Comparison of ENCODE assay signal across 1 cellular context in the genomic region with DNA sequence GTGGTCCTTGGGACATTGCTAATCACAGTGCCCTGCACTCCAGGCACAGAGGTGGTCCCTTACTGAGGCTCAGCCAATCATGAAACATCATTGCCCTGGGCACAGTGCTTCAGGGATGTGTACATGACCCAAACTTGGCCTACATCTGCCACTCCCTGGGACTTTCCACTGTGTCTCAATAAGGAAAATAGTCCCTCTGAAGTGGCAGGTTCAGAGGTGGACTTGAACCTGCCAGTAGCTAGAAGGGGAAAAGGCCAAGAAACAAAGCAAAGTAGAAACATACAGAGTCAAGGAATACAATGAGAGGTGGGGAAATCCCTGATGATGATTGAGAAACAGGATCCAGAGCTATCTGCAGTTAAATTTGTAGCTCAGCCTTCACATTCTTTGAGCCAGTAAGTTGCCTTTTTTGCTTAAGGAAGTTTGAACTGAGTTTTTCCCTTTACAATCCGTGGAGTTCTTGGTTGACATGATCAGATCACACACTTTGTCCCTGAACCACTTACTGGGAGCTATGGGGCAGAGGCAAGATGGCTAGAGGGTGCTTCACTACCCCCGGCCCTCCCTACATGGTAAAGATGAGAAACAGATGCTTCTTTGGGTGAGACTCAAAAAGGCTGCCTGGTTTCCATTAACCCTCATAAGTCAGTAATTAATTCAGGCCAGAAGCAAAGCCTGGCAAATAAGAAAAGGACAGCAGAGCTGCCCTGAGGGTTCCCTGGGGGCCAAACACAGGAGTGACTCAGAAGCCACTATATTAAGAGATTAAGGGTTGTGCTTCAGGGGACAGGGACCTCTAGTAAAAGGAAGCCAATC.
TF ChIP-seq lines count a peak whose summit lies in the region.

No MANE protein-coding gene starts in this region.

TF ChIP-seq in HepG2, 621 proteins besides CTCF, POLR2A, EP300 and RAD21:
- TF ChIP-seq STAG1 (CRISPR knock-in tag; IDR thresholded peaks at IDR 0.05) (no peak), ARNT2 (CRISPR knock-in tag; IDR thresholded peaks at IDR 0.05; ENCODE audit: low read depth) (no peak), MBNL3 (CRISPR knock-in tag; conservative IDR thresholded peaks at IDR 0.05) (no peak), PHF5A (CRISPR knock-in tag; IDR thresholded peaks at IDR 0.05; ENCODE audit: low read depth, unreplicated experiment) (no peak)
- TF ChIP-seq, protein P1, sequence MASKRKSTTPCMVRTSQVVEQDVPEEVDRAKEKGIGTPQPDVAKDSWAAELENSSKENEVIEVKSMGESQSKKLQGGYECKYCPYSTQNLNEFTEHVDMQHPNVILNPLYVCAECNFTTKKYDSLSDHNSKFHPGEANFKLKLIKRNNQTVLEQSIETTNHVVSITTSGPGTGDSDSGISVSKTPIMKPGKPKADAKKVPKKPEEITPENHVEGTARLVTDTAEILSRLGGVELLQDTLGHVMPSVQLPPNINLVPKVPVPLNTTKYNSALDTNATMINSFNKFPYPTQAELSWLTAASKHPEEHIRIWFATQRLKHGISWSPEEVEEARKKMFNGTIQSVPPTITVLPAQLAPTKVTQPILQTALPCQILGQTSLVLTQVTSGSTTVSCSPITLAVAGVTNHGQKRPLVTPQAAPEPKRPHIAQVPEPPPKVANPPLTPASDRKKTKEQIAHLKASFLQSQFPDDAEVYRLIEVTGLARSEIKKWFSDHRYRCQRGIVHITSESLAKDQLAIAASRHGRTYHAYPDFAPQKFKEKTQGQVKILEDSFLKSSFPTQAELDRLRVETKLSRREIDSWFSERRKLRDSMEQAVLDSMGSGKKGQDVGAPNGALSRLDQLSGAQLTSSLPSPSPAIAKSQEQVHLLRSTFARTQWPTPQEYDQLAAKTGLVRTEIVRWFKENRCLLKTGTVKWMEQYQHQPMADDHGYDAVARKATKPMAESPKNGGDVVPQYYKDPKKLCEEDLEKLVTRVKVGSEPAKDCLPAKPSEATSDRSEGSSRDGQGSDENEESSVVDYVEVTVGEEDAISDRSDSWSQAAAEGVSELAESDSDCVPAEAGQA (IDR thresholded peaks at IDR 0.05; ENCODE audit: low read depth), result no peak
- TF ChIP-seq, protein P1 (CRISPR knock-in tag; IDR thresholded peaks at IDR 0.05; ENCODE audit: borderline replicate concordance), result no peak
- TF ChIP-seq, protein P2, sequence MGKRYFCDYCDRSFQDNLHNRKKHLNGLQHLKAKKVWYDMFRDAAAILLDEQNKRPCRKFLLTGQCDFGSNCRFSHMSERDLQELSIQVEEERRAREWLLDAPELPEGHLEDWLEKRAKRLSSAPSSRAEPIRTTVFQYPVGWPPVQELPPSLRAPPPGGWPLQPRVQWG (CRISPR knock-in tag; IDR thresholded peaks at IDR 0.05; ENCODE audit: borderline replicate concordance, low read depth), result no peak
- TF ChIP-seq, protein P3, sequence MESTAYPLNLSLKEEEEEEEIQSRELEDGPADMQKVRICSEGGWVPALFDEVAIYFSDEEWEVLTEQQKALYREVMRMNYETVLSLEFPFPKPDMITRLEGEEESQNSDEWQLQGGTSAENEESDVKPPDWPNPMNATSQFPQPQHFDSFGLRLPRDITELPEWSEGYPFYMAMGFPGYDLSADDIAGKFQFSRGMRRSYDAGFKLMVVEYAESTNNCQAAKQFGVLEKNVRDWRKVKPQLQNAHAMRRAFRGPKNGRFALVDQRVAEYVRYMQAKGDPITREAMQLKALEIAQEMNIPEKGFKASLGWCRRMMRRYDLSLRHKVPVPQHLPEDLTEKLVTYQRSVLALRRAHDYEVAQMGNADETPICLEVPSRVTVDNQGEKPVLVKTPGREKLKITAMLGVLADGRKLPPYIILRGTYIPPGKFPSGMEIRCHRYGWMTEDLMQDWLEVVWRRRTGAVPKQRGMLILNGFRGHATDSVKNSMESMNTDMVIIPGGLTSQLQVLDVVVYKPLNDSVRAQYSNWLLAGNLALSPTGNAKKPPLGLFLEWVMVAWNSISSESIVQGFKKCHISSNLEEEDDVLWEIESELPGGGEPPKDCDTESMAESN (CRISPR knock-in tag; conservative IDR thresholded peaks at IDR 0.05), result no peak
TF ChIP-seq in HepG2: peak in this region for 0.
